Comparison of ENCODE assay signal across 31 cellular contexts in genomic region chr15:88841201-88841600, GRCh38. TPM values are rescaled to one million over a fixed set of nuclear protein-coding genes. Genes with fewer than 3 reads are reported as not detected.
"Had no signal": no experiment of that assay in that cellular context is flagged by ENCODE, and none has a peak within 500 bp of the region (broad histone marks: within the 10 kb centered on the region; RNA-seq: fewer than 3 reads in every experiment).

No MANE protein-coding gene starts in this region.

- H3K4me3 ChIP-seq: adrenal gland, body of pancreas, breast epithelium, SJCRH30, SK-N-MC had no signal

- H3K27ac ChIP-seq: adrenal gland, body of pancreas, breast epithelium, SJCRH30, SK-N-MC, WERI-Rb-1 had no signal

- H3K36me3 ChIP-seq: adrenal gland, breast epithelium, SJCRH30, WERI-Rb-1 had no signal

- H3K27me3 ChIP-seq: adrenal gland, body of pancreas, breast epithelium, SJCRH30 had no signal

- H3K27me3 Mint-ChIP-seq: activated CD4-positive, alpha-beta T cell treated with anti-CD3 and anti-CD28 coated beads, Interleukin-2, amount 10 ng/mL, durations not matched to agents 24 days and 14 days had no signal

- H3K9me3 Mint-ChIP-seq: activated CD4-positive, alpha-beta T cell treated with anti-CD3 and anti-CD28 coated beads, Interleukin-2, amount 10 ng/mL, durations not matched to agents 24 days and 14 days; activated CD8-positive, alpha-beta T cell treated with anti-CD3 and anti-CD28 coated beads for 36 hours; activated naive CD4-positive, alpha-beta T cell treated with anti-CD3 and anti-CD28 coated beads, Interleukin-2, amount 50 U/mL, for 24 hours; activated T-cell treated with anti-CD3 and anti-CD28 coated beads, Interleukin-2, amount 50 U/mL, for 72 hours; activated T-helper 17 cell treated with anti-CD3 and anti-CD28 coated beads, Interleukin-2, amount 50 U/mL, for 72 hours had no signal

- H3K9me3 ChIP-seq: adrenal gland, body of pancreas, breast epithelium, SJCRH30 had no signal

- H3K4me1 ChIP-seq: adrenal gland, body of pancreas, breast epithelium, SJCRH30 had no signal

- H3K36me3 Mint-ChIP-seq: activated naive CD4-positive, alpha-beta T cell treated with anti-CD3 and anti-CD28 coated beads, Interleukin-2, amount 50 U/mL, for 24 hours had no signal

- ATAC-seq: activated CD8-positive, alpha-beta T cell treated with anti-CD3 and anti-CD28 coated beads for 36 hours; activated T-cell treated with anti-CD3 and anti-CD28 coated beads, Interleukin-2, amount 50 U/mL, for 72 hours; activated T-helper 17 cell treated with anti-CD3 and anti-CD28 coated beads, Interleukin-2, amount 50 U/mL, for 72 hours; body of pancreas; Panc1 had no signal

- H3K4me1 Mint-ChIP-seq: activated naive CD4-positive, alpha-beta T cell treated with anti-CD3 and anti-CD28 coated beads, Interleukin-2, amount 50 U/mL, for 24 hours had no signal

- DNase-seq: activated CD4-positive, alpha-beta T cell treated with anti-CD3 and anti-CD28 coated beads, Interleukin-2, amount 10 ng/mL, durations not matched to agents 24 days and 14 days; activated CD4-positive, alpha-beta T cell treated with anti-CD3 and anti-CD28 coated beads, Interleukin-2, amount 50 U/mL, for 4 hours; activated CD4-positive, CD25-positive, alpha-beta regulatory T cell; activated CD8-positive, alpha-beta T cell treated with anti-CD3 and anti-CD28 coated beads for 36 hours; activated effector memory CD4-positive, alpha-beta T cell treated with anti-CD3 and anti-CD28 coated beads, Interleukin-2, amount 50 U/mL, for 16 hours; activated naive CD4-positive, alpha-beta T cell treated with Interleukin-2 at 50 U/mL for 16 hours; activated T-cell treated with anti-CD3 and anti-CD28 coated beads, Interleukin-2, amount 50 U/mL, for 1 hour; activated T-cell treated with anti-CD3 and anti-CD28 coated beads, Interleukin-2, amount 50 U/mL, for 72 hours; adrenal gland; body of pancreas; NCI-H1105; NCI-H1417 treated with DMSO at 0.1 percent for 48 hours; NCI-H187 treated with DMSO at 0.1 percent for 48 hours; NCI-H2081; NCI-H226; NCI-H510A; NCI-H69; SHP77; SJCRH30; T1000; WERI-Rb-1 had no signal

- H3K27ac Mint-ChIP-seq: activated CD4-positive, alpha-beta T cell treated with anti-CD3 and anti-CD28 coated beads, Interleukin-2, amount 10 ng/mL, durations not matched to agents 24 days and 14 days; activated CD8-positive, alpha-beta T cell treated with anti-CD3 and anti-CD28 coated beads for 36 hours; activated naive CD4-positive, alpha-beta T cell treated with anti-CD3 and anti-CD28 coated beads, Interleukin-2, amount 50 U/mL, for 24 hours; activated T-cell treated with anti-CD3 and anti-CD28 coated beads, Interleukin-2, amount 50 U/mL, for 72 hours; activated T-helper 17 cell treated with anti-CD3 and anti-CD28 coated beads, Interleukin-2, amount 50 U/mL, for 72 hours had no signal

- FAIRE-seq: astrocyte had no signal

- H3K4me3 Mint-ChIP-seq: activated CD4-positive, alpha-beta T cell treated with anti-CD3 and anti-CD28 coated beads, Interleukin-2, amount 10 ng/mL, durations not matched to agents 24 days and 14 days; activated CD8-positive, alpha-beta T cell treated with anti-CD3 and anti-CD28 coated beads for 36 hours; activated naive CD4-positive, alpha-beta T cell treated with anti-CD3 and anti-CD28 coated beads, Interleukin-2, amount 50 U/mL, for 24 hours; activated T-cell treated with anti-CD3 and anti-CD28 coated beads, Interleukin-2, amount 50 U/mL, for 72 hours; activated T-helper 17 cell treated with anti-CD3 and anti-CD28 coated beads, Interleukin-2, amount 50 U/mL, for 72 hours had no signal

RNA-seq across cellular contexts. Expression of gene ACAN, which starts 38.0 kb away (rescaled TPM):
- total RNA-seq: activated CD4-positive, alpha-beta T cell treated with anti-CD3 and anti-CD28 coated beads, Interleukin-2, amount 10 ng/mL, durations not matched to agents 24 days and 14 days; activated CD8-positive, alpha-beta memory T cell treated with anti-CD3 and anti-CD28 coated beads for 36 hours; activated CD8-positive, alpha-beta T cell treated with anti-CD3 and anti-CD28 coated beads for 36 hours; activated T-cell treated with anti-CD3 and anti-CD28 coated beads, Interleukin-2, amount 50 U/mL, for 72 hours; activated T-helper 17 cell treated with anti-CD3 and anti-CD28 coated beads, Interleukin-2, amount 50 U/mL, for 72 hours; M059J; SJCRH30; T-helper 1 cell treated with Interleukin-12 subunit alpha and Interleukin-12 subunit beta and Interleukin-4 antibody, amounts not matched to agents 30 ng/mL and 1 ng/mL, for 36 hours; T-helper 2 cell treated with Interferon-gamma antibody and Interleukin-4, amounts not matched to agents 100 ng/mL and 5 ng/mL, for 36 hours had no signal
